In genomic region chr2:118909191-118909590, GRCh38 we compare ENCODE assay signal across 9 cellular contexts. TPM values are rescaled to one million over a fixed set of nuclear protein-coding genes. Genes with fewer than 3 reads are reported as not detected.
"Had no signal": no experiment of that assay in that cellular context is flagged by ENCODE, and none has a peak within 500 bp of the region (broad histone marks: within the 10 kb centered on the region; RNA-seq: fewer than 3 reads in every experiment).

No MANE protein-coding gene starts in this region.

- H3K9me3 ChIP-seq: HAP-1 had no signal

- DNase-seq: GOT3, H7, IMR-90, KG1 had no signal

- H3K4me1 ChIP-seq: HAP-1 had no signal

- ATAC-seq: HCT116, K562 had no signal

- H3K4me3 ChIP-seq: HAP-1, K562 had no signal

- H3K36me3 ChIP-seq: HAP-1 had no signal

RNA-seq across cellular contexts. Expression of gene MARCO, which starts 32.8 kb away (rescaled TPM):
- total RNA-seq: H4, H7, HT-29, IMR-90 had no signal
- polyA plus RNA-seq: IMR-90, K562 had no signal
